ENCODE assay signal across 8 cellular contexts in genomic region chr4:77052352-77052751, GRCh38. TPM values are rescaled to one million over a fixed set of nuclear protein-coding genes. Genes with fewer than 3 reads are reported as not detected.
A peak's percentile ranks its signal among the peaks of the same experiment; 100 is the strongest.
DNase-seq lines count a peak whose midpoint lies in the region; ATAC-seq and TF ChIP-seq lines count a peak whose summit lies in the region.

No MANE protein-coding gene starts in this region.

- DNase-seq in GM04504 (ENCODE audit: low read depth) (peak; percentile 50), ecto neural progenitor cell (ENCODE audit: low spot score) (peak; percentile 53), nephron progenitor cell (peak; percentile 49), aorta (peak in 1 of 2 donors; percentile 57)
- DNase-seq in activated CD4-positive, alpha-beta T cell treated with anti-CD3 and anti-CD28 coated beads for 4 hours, result peak; percentile 52 to 72

- peak overlapping the region; percentile 16 for H3K27ac Mint-ChIP-seq in nephron progenitor cell

- intact Hi-C loops in aorta (cut with DNase I), result no loop called here

- peak; percentile 38 for ATAC-seq in aorta (ENCODE audit: low FRiP score)
- no peak for ATAC-seq in HG03108 (IDR thresholded peaks at IDR 0.05; ENCODE audit: unreplicated experiment)
- no peak for ATAC-seq in GM21737 (IDR thresholded peaks at IDR 0.05; ENCODE audit: unreplicated experiment)

- peaks cover 49% of the 10 kb centered on the region for H4K20me1 ChIP-seq in Loucy (ENCODE audit: insufficient read depth, low read length, poor library complexity, severe bottlenecking)

- no peak overlapping the region for H3K4me2 ChIP-seq in Loucy (ENCODE audit: low read depth, low read length, poor library complexity, severe bottlenecking)

- no peak overlapping the region for H2AFZ ChIP-seq in Loucy (ENCODE audit: low read length)

- no peaks in the 10 kb centered on the region for H3K27me3 Mint-ChIP-seq in nephron progenitor cell (ENCODE audit: low read depth, poor library complexity)

- peaks cover 98% of the 10 kb centered on the region for H3K36me3 ChIP-seq in Loucy (ENCODE audit: insufficient read depth, low read length)
- H3K36me3 ChIP-seq in aorta (ENCODE audit: control insufficient read depth in 1 of 2, insufficient read depth in 2 of 2, low read length in 1 of 2), result peaks cover 0 to 10% of the 10 kb centered on the region in 2 donors

- H3F3A ChIP-seq in Loucy (ENCODE audit: low read depth), result peaks cover 4% of the 10 kb centered on the region; the same call in 1 of the 2 replicates

- H3K9me2 ChIP-seq in Loucy (replicated peaks; ENCODE audit: low read depth, low read length), result no peaks in the 10 kb centered on the region

- H3K27ac ChIP-seq in aorta (ENCODE audit: low read depth in 1 of 2, low read length in 2 of 2), result no peak overlapping the region

- no peaks in the 10 kb centered on the region for H3K9me3 ChIP-seq in Loucy (ENCODE audit: insufficient read depth, low read depth, low read length)
- H3K9me3 ChIP-seq in aorta (ENCODE audit: control insufficient read depth, low read length), result no peaks in the 10 kb centered on the region

- no peak overlapping the region for H3K4me3 Mint-ChIP-seq in nephron progenitor cell

- peaks cover 90% of the 10 kb centered on the region for H3K36me3 Mint-ChIP-seq in nephron progenitor cell (ENCODE audit: low read depth)

- H3K4me1 ChIP-seq in Loucy (ENCODE audit: insufficient read depth, low read length, poor library complexity, severe bottlenecking), result no peaks in the 10 kb centered on the region
- H3K4me1 ChIP-seq in aorta (ENCODE audit: control insufficient read depth in 1 of 2, insufficient read depth in 2 of 2, low read length in 2 of 2), result no peaks in the 10 kb centered on the region

- H3K9me3 Mint-ChIP-seq in nephron progenitor cell, result no peaks in the 10 kb centered on the region

- H3K79me2 ChIP-seq in Loucy (ENCODE audit: insufficient read depth, low read length), result peaks cover 38% of the 10 kb centered on the region; the same call in 1 of the 2 replicates

- peaks cover 24% of the 10 kb centered on the region for H3K4me1 Mint-ChIP-seq in nephron progenitor cell

- H3K4me3 ChIP-seq in Loucy (ENCODE audit: low read length, poor library complexity, severe bottlenecking) (no peak overlapping the region), aorta (ENCODE audit: low read length in 2 of 2) (no peak overlapping the region)

- no peaks in the 10 kb centered on the region for H3K27me3 ChIP-seq in Loucy (ENCODE audit: insufficient read depth, low read length, poor library complexity, severe bottlenecking)
- no peaks in the 10 kb centered on the region for H3K27me3 ChIP-seq in aorta (ENCODE audit: control insufficient read depth in 1 of 2, insufficient read depth in 2 of 2, low read length in 1 of 2)

- WGBS in aorta, 2 donors, result 91 to 93% methylated on average over 3 of the region's 3 CpGs

- TF ChIP-seq CTCF in Loucy (conservative IDR thresholded peaks at IDR 0.05; ENCODE audit: low read length) (peak; percentile 85), nephron progenitor cell (IDR thresholded peaks at IDR 0.05) (peak; percentile 34)

- no peak overlapping the region for H3K9ac ChIP-seq in Loucy (ENCODE audit: low read depth, low read length, poor library complexity, severe bottlenecking)

RNA-seq across cellular contexts. Expression of gene CCNI, which starts 23.4 kb away (rescaled TPM):
- total RNA-seq in aorta, result 100 to 1,000 TPM; 384 to 436 TPM
- 100 to 1,000 TPM; 297 to 633 TPM for polyA plus RNA-seq in aorta
